19 cellular contexts compared by ENCODE assay signal in the genomic region with DNA sequence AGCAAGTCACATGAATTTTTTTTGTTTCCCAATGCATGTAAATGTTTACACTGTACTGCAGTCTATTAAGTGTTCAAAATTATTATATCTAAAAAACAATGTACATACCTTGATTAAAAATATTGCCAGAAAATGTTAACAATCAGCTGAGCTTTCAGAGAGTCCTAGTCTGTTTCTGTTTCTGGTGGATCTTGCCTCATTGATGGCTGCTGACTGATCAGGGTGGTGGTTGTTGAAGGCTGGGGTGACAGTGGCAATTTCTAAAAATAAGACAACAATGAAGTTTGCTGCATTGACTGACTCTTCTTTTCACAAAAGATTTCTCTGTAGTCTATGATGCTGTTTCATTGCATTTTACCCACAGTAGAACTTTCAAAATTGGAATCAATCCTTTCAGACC. TPM values are rescaled to one million over a fixed set of nuclear protein-coding genes. Genes with fewer than 3 reads are reported as not detected.
A peak's percentile ranks its signal among the peaks of the same experiment; 100 is the strongest.
DNase-seq lines count a peak whose midpoint lies in the region; ATAC-seq and FAIRE-seq lines count a peak whose summit lies in the region.
"Had no signal": no experiment of that assay in that cellular context is flagged by ENCODE, and none has a peak within 500 bp of the region (broad histone marks: within the 10 kb centered on the region; RNA-seq: fewer than 3 reads in every experiment).

No MANE protein-coding gene starts in this region.

- FAIRE-seq in GM19239 (lab: Jason Lieb, UNC): peak; percentile 23
- FAIRE-seq: GM12878, GM18507 had no signal

- H3K27ac Mint-ChIP-seq in activated naive CD4-positive, alpha-beta T cell treated with anti-CD3 and anti-CD28 coated beads, Interleukin-2, amount 50 U/mL, for 24 hours: no peak overlapping the region
- no peak overlapping the region for H3K27ac Mint-ChIP-seq in activated naive CD4-positive, alpha-beta T cell treated with anti-CD3 and anti-CD28 coated beads, Interleukin-2, amount 10 ng/mL, durations not matched to agents 7 days and 5 days
- peak overlapping the region; percentile 10 to 24 for H3K27ac Mint-ChIP-seq in effector memory CD8-positive, alpha-beta T cell
- peak overlapping the region; percentile 91 to 93 for H3K27ac Mint-ChIP-seq in natural killer cell treated with Interleukin-12 subunit alpha and Interleukin-12 subunit beta and Interleukin-15 and Interleukin-18, amount 100 ng/mL, for 72 hours
- H3K27ac Mint-ChIP-seq: CD4-positive, CD25-positive, alpha-beta regulatory T cell; HFFc6 had no signal

- no peaks in the 10 kb centered on the region for H3K9me3 ChIP-seq in right cardiac atrium (ENCODE audit: control insufficient read depth, low read length)
- H3K9me3 ChIP-seq: BLaER1 treated with 17β-estradiol and CSF1 and Interleukin-3, amounts not matched to agents 10 nM and 100 nM had no signal

- CTCF ChIA-PET in activated naive CD4-positive, alpha-beta T cell treated with anti-CD3 and anti-CD28 coated beads, Interleukin-2, amount 10 ng/mL, durations not matched to agents 7 days and 5 days (lab: Charles Lee): no interaction called here

- intact Hi-C loops in right cardiac atrium (cut with DNase I): no loop called here

- no peak overlapping the region for H3K4me3 ChIP-seq in right cardiac atrium (ENCODE audit: low read length)
- H3K4me3 ChIP-seq: BLaER1 treated with 17β-estradiol and CSF1 and Interleukin-3, amounts not matched to agents 10 nM and 100 nM; GM12878 had no signal

- H3K4me1 Mint-ChIP-seq in activated naive CD4-positive, alpha-beta T cell treated with anti-CD3 and anti-CD28 coated beads, Interleukin-2, amount 50 U/mL, for 24 hours: peaks cover 11% of the 10 kb centered on the region
- H3K4me1 Mint-ChIP-seq in activated naive CD4-positive, alpha-beta T cell treated with anti-CD3 and anti-CD28 coated beads, Interleukin-2, amount 10 ng/mL, durations not matched to agents 7 days and 5 days: peaks cover 20% of the 10 kb centered on the region
- peaks cover 29 to 51% of the 10 kb centered on the region in 2 donors for H3K4me1 Mint-ChIP-seq in effector memory CD8-positive, alpha-beta T cell (ENCODE audit: low read depth in 2 of 2)
- H3K4me1 Mint-ChIP-seq in natural killer cell treated with Interleukin-12 subunit alpha and Interleukin-12 subunit beta and Interleukin-15 and Interleukin-18, amount 100 ng/mL, for 72 hours (ENCODE audit: low read depth in 2 of 2): peaks cover 43 to 65% of the 10 kb centered on the region in 2 donors

- peaks cover 2% of the 10 kb centered on the region for H3K27me3 Mint-ChIP-seq in activated naive CD4-positive, alpha-beta T cell treated with anti-CD3 and anti-CD28 coated beads, Interleukin-2, amount 50 U/mL, for 24 hours
- no peaks in the 10 kb centered on the region for H3K27me3 Mint-ChIP-seq in activated naive CD4-positive, alpha-beta T cell treated with anti-CD3 and anti-CD28 coated beads, Interleukin-2, amount 10 ng/mL, durations not matched to agents 7 days and 5 days
- H3K27me3 Mint-ChIP-seq in effector memory CD8-positive, alpha-beta T cell: no peaks in the 10 kb centered on the region
- H3K27me3 Mint-ChIP-seq in natural killer cell treated with Interleukin-12 subunit alpha and Interleukin-12 subunit beta and Interleukin-15 and Interleukin-18, amount 100 ng/mL, for 72 hours: no peaks in the 10 kb centered on the region
- H3K27me3 Mint-ChIP-seq: CD4-positive, CD25-positive, alpha-beta regulatory T cell had no signal

- no peaks in the 10 kb centered on the region for H3K36me3 Mint-ChIP-seq in activated naive CD4-positive, alpha-beta T cell treated with anti-CD3 and anti-CD28 coated beads, Interleukin-2, amount 50 U/mL, for 24 hours
- peaks cover 1% of the 10 kb centered on the region for H3K36me3 Mint-ChIP-seq in activated naive CD4-positive, alpha-beta T cell treated with anti-CD3 and anti-CD28 coated beads, Interleukin-2, amount 10 ng/mL, durations not matched to agents 7 days and 5 days
- peaks cover 11% of the 10 kb centered on the region for H3K36me3 Mint-ChIP-seq in effector memory CD8-positive, alpha-beta T cell (ENCODE audit: insufficient read depth)
- H3K36me3 Mint-ChIP-seq in natural killer cell treated with Interleukin-12 subunit alpha and Interleukin-12 subunit beta and Interleukin-15 and Interleukin-18, amount 100 ng/mL, for 72 hours: no peaks in the 10 kb centered on the region
- H3K36me3 Mint-ChIP-seq: CD4-positive, CD25-positive, alpha-beta regulatory T cell had no signal

- DNase-seq in activated naive CD4-positive, alpha-beta T cell treated with anti-CD3 and anti-CD28 coated beads, Interleukin-2, amount 10 ng/mL, durations not matched to agents 7 days and 5 days: no peak
- no peak for DNase-seq in GM19239 (ENCODE audit: insufficient read length, low spot score)
- no peak for DNase-seq in effector memory CD8-positive, alpha-beta T cell
- no peak for DNase-seq in natural killer cell treated with Interleukin-12 subunit alpha and Interleukin-12 subunit beta and Interleukin-15 and Interleukin-18, amount 100 ng/mL, for 72 hours (ENCODE audit: low spot score)
- no peak for DNase-seq in right cardiac atrium
- DNase-seq: 8988T; ACHN; CD4-positive, CD25-positive, alpha-beta regulatory T cell; DMS79; HCEC 1CT; HFFc6 had no signal

- no peaks in the 10 kb centered on the region for H3K4me1 ChIP-seq in right cardiac atrium (ENCODE audit: control insufficient read depth, insufficient read depth, low read length)
- H3K4me1 ChIP-seq: BLaER1 treated with 17β-estradiol and CSF1 and Interleukin-3, amounts not matched to agents 10 nM and 100 nM had no signal

- no peaks in the 10 kb centered on the region for H3K9me3 Mint-ChIP-seq in activated naive CD4-positive, alpha-beta T cell treated with anti-CD3 and anti-CD28 coated beads, Interleukin-2, amount 50 U/mL, for 24 hours
- no peaks in the 10 kb centered on the region for H3K9me3 Mint-ChIP-seq in activated naive CD4-positive, alpha-beta T cell treated with anti-CD3 and anti-CD28 coated beads, Interleukin-2, amount 10 ng/mL, durations not matched to agents 7 days and 5 days
- peaks cover 0 to 2% of the 10 kb centered on the region in 2 donors for H3K9me3 Mint-ChIP-seq in effector memory CD8-positive, alpha-beta T cell
- H3K9me3 Mint-ChIP-seq in natural killer cell treated with Interleukin-12 subunit alpha and Interleukin-12 subunit beta and Interleukin-15 and Interleukin-18, amount 100 ng/mL, for 72 hours: no peaks in the 10 kb centered on the region
- H3K9me3 Mint-ChIP-seq: HFFc6 had no signal

- H3K27me3 ChIP-seq in right cardiac atrium (ENCODE audit: control insufficient read depth, insufficient read depth): no peaks in the 10 kb centered on the region
- H3K27me3 ChIP-seq: BLaER1 treated with 17β-estradiol and CSF1 and Interleukin-3, amounts not matched to agents 10 nM and 100 nM had no signal

- H3K4me3 Mint-ChIP-seq in activated naive CD4-positive, alpha-beta T cell treated with anti-CD3 and anti-CD28 coated beads, Interleukin-2, amount 50 U/mL, for 24 hours: peak overlapping the region; percentile 40
- no peak overlapping the region for H3K4me3 Mint-ChIP-seq in activated naive CD4-positive, alpha-beta T cell treated with anti-CD3 and anti-CD28 coated beads, Interleukin-2, amount 10 ng/mL, durations not matched to agents 7 days and 5 days
- H3K4me3 Mint-ChIP-seq in effector memory CD8-positive, alpha-beta T cell: peak overlapping the region; percentile 48 to 71
- H3K4me3 Mint-ChIP-seq in natural killer cell treated with Interleukin-12 subunit alpha and Interleukin-12 subunit beta and Interleukin-15 and Interleukin-18, amount 100 ng/mL, for 72 hours: peak overlapping the region; percentile 81
- H3K4me3 Mint-ChIP-seq: CD4-positive, CD25-positive, alpha-beta regulatory T cell; HFFc6 had no signal

- no peak overlapping the region for H3K27ac ChIP-seq in right cardiac atrium (ENCODE audit: low read length)
- H3K27ac ChIP-seq: BLaER1 treated with 17β-estradiol and CSF1 and Interleukin-3, amounts not matched to agents 10 nM and 100 nM; HL-60 had no signal

- ATAC-seq in effector memory CD8-positive, alpha-beta T cell (replicated peaks): no peak
- peak in 1 of 2 donors; percentile 59 for ATAC-seq in natural killer cell treated with Interleukin-12 subunit alpha and Interleukin-12 subunit beta and Interleukin-15 and Interleukin-18, amount 100 ng/mL, for 72 hours
- ATAC-seq in right cardiac atrium (no peak), HG03025 (IDR thresholded peaks at IDR 0.05; ENCODE audit: low FRiP score, unreplicated experiment) (no peak), GM19395 (IDR thresholded peaks at IDR 0.05; ENCODE audit: unreplicated experiment) (no peak)
- ATAC-seq: GM12878 had no signal

RNA-seq across cellular contexts. Expression of a gene that starts 16.6 kb away (rescaled TPM):
- 100 to 1,000 TPM in 1 of 2 donors, 10 to 100 TPM in 1; 58.2 to 197 TPM for total RNA-seq in natural killer cell treated with Interleukin-12 subunit alpha and Interleukin-12 subunit beta and Interleukin-15 and Interleukin-18, amount 100 ng/mL, for 72 hours
- total RNA-seq in right cardiac atrium: 1 to 10 TPM; 1.8 to 3.3 (median 2.9) TPM
- 0.75 TPM for polyA plus RNA-seq in right cardiac atrium
- total RNA-seq: G401 had no signal

Comparison
In these comparisons a context has a peak if more than half of its experiments do, and no peak if none do; other contexts are left out.
1. H3K27ac Mint-ChIP-seq: peak in effector memory CD8-positive, alpha-beta T cell (2 of 2) and natural killer cell treated with Interleukin-12 subunit alpha and Interleukin-12 subunit beta and Interleukin-15 and Interleukin-18, amount 100 ng/mL, for 72 hours (2 of 2); none in activated naive CD4-positive, alpha-beta T cell treated with anti-CD3 and anti-CD28 coated beads, Interleukin-2, amount 50 U/mL, for 24 hours (single experiment) and activated naive CD4-positive, alpha-beta T cell treated with anti-CD3 and anti-CD28 coated beads, Interleukin-2, amount 10 ng/mL, durations not matched to agents 7 days and 5 days (single experiment).
2. RNA of a gene that starts 16.6 kb away (total RNA-seq): 58.2 to 197 TPM in natural killer cell treated with Interleukin-12 subunit alpha and Interleukin-12 subunit beta and Interleukin-15 and Interleukin-18, amount 100 ng/mL, for 72 hours; 1.8 to 3.3 TPM in right cardiac atrium; every median in the first group is over 10 times any median in the second.